Comparison of ENCODE assay signal across 8 cellular contexts in genomic region chr11:126303623-126304456, GRCh38. TPM values are rescaled to one million over a fixed set of nuclear protein-coding genes. Genes with fewer than 3 reads are reported as not detected.
DNase-seq lines count a peak whose midpoint lies in the region; ATAC-seq and TF ChIP-seq lines count a peak whose summit lies in the region.

DCPS (plus strand) TSS chr11:126304060; CDS start chr11:126304081, 21 bp downstream.

- H3K9ac ChIP-seq in muscle layer of colon (ENCODE audit: low read length): peak within 1 kb of the TSS; percentile 90

- peaks cover 0 to 3% of the 10 kb centered on the region in 2 donors for H3K4me1 ChIP-seq in esophagus (ENCODE audit: control insufficient read depth in 2 of 2, insufficient read depth in 2 of 2, low read length in 1 of 2)
- peaks cover 6% of the 10 kb centered on the region for H3K4me1 ChIP-seq in muscle layer of colon (ENCODE audit: insufficient read depth, low read length)

- no peaks in the 10 kb centered on the region for H3K9me3 Mint-ChIP-seq in activated T-cell treated with anti-CD3 and anti-CD28 coated beads, Interleukin-2, amount 50 U/mL, for 4 hours

- H3K4me3 ChIP-seq in Jurkat, Clone E6-1 (ENCODE audit: low read length): peak within 1 kb of the TSS; percentile 88
- H3K4me3 ChIP-seq in esophagus (ENCODE audit: low read depth in 1 of 2, low read length in 2 of 2) (peak within 1 kb of the TSS; percentile 77 to 78), muscle layer of colon (ENCODE audit: low read depth in 1 of 2, low read length in 2 of 2) (peak within 1 kb of the TSS; percentile 54 to 91)

- no peaks in the 10 kb centered on the region for H3K27me3 Mint-ChIP-seq in activated T-cell treated with anti-CD3 and anti-CD28 coated beads, Interleukin-2, amount 50 U/mL, for 4 hours (ENCODE audit: low read depth)

- H3K27me3 ChIP-seq in esophagus (ENCODE audit: control insufficient read depth in 1 of 2, insufficient read depth in 2 of 2, low read length in 2 of 2) (no peaks in the 10 kb centered on the region), muscle layer of colon (ENCODE audit: control insufficient read depth in 1 of 2, insufficient read depth in 2 of 2, low read length in 2 of 2) (no peaks in the 10 kb centered on the region)

- H3K27ac ChIP-seq in esophagus (ENCODE audit: low read depth in 2 of 2, low read length in 1 of 2) (peak within 1 kb of the TSS; percentile 91 to 96), muscle layer of colon (ENCODE audit: low read depth, low read length) (peak within 1 kb of the TSS; percentile 94)

- WGBS in esophagus, 2 donors: 1% methylated on average over 61 of the region's 61 CpGs

- peaks cover 10% of the 10 kb centered on the region for H3K36me3 Mint-ChIP-seq in activated T-cell treated with anti-CD3 and anti-CD28 coated beads, Interleukin-2, amount 50 U/mL, for 4 hours (ENCODE audit: insufficient read depth)

- DNase-seq in DMS53 (lab: John Stamatoyannopoulos, UW): peak; percentile 96
- DNase-seq in Jurkat, Clone E6-1 (ENCODE audit: low read depth, low spot score): peak; percentile 73
- peak; percentile 80 for DNase-seq in activated T-cell treated with anti-CD3 and anti-CD28 coated beads, Interleukin-2, amount 50 U/mL, for 4 hours
- DNase-seq in stimulated activated CD8-positive, alpha-beta memory T cell treated with anti-CD3 and anti-CD28 coated beads, Interleukin-7, amount 100 ng/mL, for 24 hours (ENCODE audit: low read depth): peak; percentile 66

- H3K9me3 ChIP-seq in esophagus (ENCODE audit: control insufficient read depth in 2 of 2, insufficient read depth in 1 of 2, low read depth in 1 of 2, low read length in 1 of 2): no peaks in the 10 kb centered on the region
- H3K9me3 ChIP-seq in muscle layer of colon (ENCODE audit: low read length): no peaks in the 10 kb centered on the region

- peaks cover 34% of the 10 kb centered on the region for H3K4me1 Mint-ChIP-seq in activated T-cell treated with anti-CD3 and anti-CD28 coated beads, Interleukin-2, amount 50 U/mL, for 4 hours (ENCODE audit: low read depth)

- peak within 1 kb of the TSS; percentile 94 for H3K4me3 Mint-ChIP-seq in activated T-cell treated with anti-CD3 and anti-CD28 coated beads, Interleukin-2, amount 50 U/mL, for 4 hours

- peak; percentile 84 for ATAC-seq in GM21619 (IDR thresholded peaks at IDR 0.05; ENCODE audit: unreplicated experiment)
- ATAC-seq in activated T-cell treated with anti-CD3 and anti-CD28 coated beads, Interleukin-2, amount 50 U/mL, for 4 hours: peak; percentile 95 to 97

- H3K36me3 ChIP-seq in esophagus (ENCODE audit: control insufficient read depth in 2 of 2, insufficient read depth in 2 of 2, low read length in 1 of 2) (peaks cover 0 to 2% of the 10 kb centered on the region in 2 donors), muscle layer of colon (ENCODE audit: insufficient read depth, low read length) (peaks cover 14% of the 10 kb centered on the region)

TF ChIP-seq in PFSK-1, 5 proteins besides CTCF, POLR2A, EP300 and RAD21:
- peak; percentile 64 for TF ChIP-seq FOXP2 (optimal IDR thresholded peaks at IDR 0.05; ENCODE audit: borderline replicate concordance, extremely low read depth, extremely low read length, insufficient read depth)
- TF ChIP-seq POLR2AphosphoS5 (IDR thresholded peaks at IDR 0.05; ENCODE audit: low read depth, low read length): peak; percentile 99
- TF ChIP-seq TAF1 (IDR thresholded peaks at IDR 0.05; ENCODE audit: borderline replicate concordance, insufficient read depth, low read length): peak; percentile 78; the same call in 1 of the 2 replicates
- TF ChIP-seq SIN3A (IDR thresholded peaks at IDR 0.05; ENCODE audit: borderline replicate concordance, insufficient read depth, low read length): peak; percentile 65; the same call in 1 of the 2 replicates
- no peak for TF ChIP-seq REST (IDR thresholded peaks at IDR 0.05; ENCODE audit: insufficient read depth in 1 of 2, low read depth in 2 of 2, low read length in 2 of 2)

RNA-seq across cellular contexts. Expression of gene DCPS, which starts in this region (rescaled TPM):
- polyA plus RNA-seq in Jurkat, Clone E6-1 (2012; ENCODE audit: insufficient read depth, insufficient read length): 54.6 TPM
- polyA plus RNA-seq in PFSK-1 (2012; ENCODE audit: insufficient read length, low read depth): 58.3 TPM
- total RNA-seq in activated T-cell treated with anti-CD3 and anti-CD28 coated beads, Interleukin-2, amount 50 U/mL, for 4 hours: 10 to 100 TPM; 31.4 to 37.6 (median 37.5) TPM
- 10 to 100 TPM; 15.9 to 18.9 TPM for polyA plus RNA-seq in esophagus

Comparison
In these comparisons a context has a peak if more than half of its experiments do, and no peak if none do; other contexts are left out.
1. Peak in every context shown above with its lines: DNase-seq, ATAC-seq, H3K4me3 ChIP-seq and H3K27ac ChIP-seq.